Comparison of ENCODE assay signal across 9 cellular contexts in genomic region chr14:90061849-90062794, GRCh38. TPM values are rescaled to one million over a fixed set of nuclear protein-coding genes. Genes with fewer than 3 reads are reported as not detected.
A peak's percentile ranks its signal among the peaks of the same experiment; 100 is the strongest.
DNase-seq lines count a peak whose midpoint lies in the region; ATAC-seq and TF ChIP-seq lines count a peak whose summit lies in the region.
"Had no signal": no experiment of that assay in that cellular context is flagged by ENCODE, and none has a peak within 500 bp of the region (broad histone marks: within the 10 kb centered on the region; RNA-seq: fewer than 3 reads in every experiment).

Gene KCNK13, plus strand, starts transcription at chr14:90061994. Its CDS starts 212 bp downstream, at chr14:90062206.

- 1% methylated on average over 64 of the region's 94 CpGs for WGBS in prostate gland

- no peaks in the 10 kb centered on the region for H3K4me1 ChIP-seq in prostate gland (replicated peaks)

- peaks cover 27% of the 10 kb centered on the region for H3K4me1 Mint-ChIP-seq in activated T-cell treated with anti-CD3 and anti-CD28 coated beads, Interleukin-2, amount 50 U/mL, for 24 hours (ENCODE audit: low read depth)

- TF ChIP-seq POLR2A in prostate gland (IDR thresholded peaks at IDR 0.05), result no peak

- no peak for TF ChIP-seq CTCF in prostate gland (IDR thresholded peaks at IDR 0.05)

- H3K27me3 ChIP-seq in prostate gland (replicated peaks; ENCODE audit: insufficient read depth), result peaks cover 5% of the 10 kb centered on the region

- H3K27ac Mint-ChIP-seq in activated T-cell treated with anti-CD3 and anti-CD28 coated beads, Interleukin-2, amount 50 U/mL, for 24 hours, result peak within 1 kb of the TSS; percentile 40

- peak within 1 kb of the TSS; percentile 75 for H3K4me3 Mint-ChIP-seq in activated T-cell treated with anti-CD3 and anti-CD28 coated beads, Interleukin-2, amount 50 U/mL, for 24 hours

- H3K27me3 Mint-ChIP-seq in activated T-cell treated with anti-CD3 and anti-CD28 coated beads, Interleukin-2, amount 50 U/mL, for 24 hours, result peaks cover 79% of the 10 kb centered on the region

- peak; percentile 19 for DNase-seq in DMS79 (lab: John Stamatoyannopoulos, UW)
- DNase-seq in NCI-H1105 treated with DMSO at 0.1 percent for 48 hours (lab: John Stamatoyannopoulos, UW), result peak; percentile 91
- DNase-seq in activated T-cell treated with anti-CD3 and anti-CD28 coated beads, Interleukin-2, amount 50 U/mL, for 24 hours, result peak; percentile 42
- peak; percentile 30 for DNase-seq in left cardiac atrium
- peak; percentile 10 for DNase-seq in prostate gland (ENCODE audit: low spot score)
- no peak for DNase-seq in cortex of kidney (lab: John Stamatoyannopoulos, UW)
- DNase-seq in GDM1 (lab: John Stamatoyannopoulos, UW), result no peak

- intact Hi-C loops in left cardiac atrium (cut with DNase I) (loop anchor here in 1 of 2 donors (10.0 kb wide), 1 partner anchor 173 kb away; no protein-coding TSS in a partner anchor), prostate gland (cut with DNase I) (no loop called here)

- peak; percentile 23 to 36 for ATAC-seq in left cardiac atrium
- ATAC-seq in GM21529 (IDR thresholded peaks at IDR 0.05; ENCODE audit: unreplicated experiment), result no peak

- no peaks in the 10 kb centered on the region for H3K9me3 ChIP-seq in prostate gland

- H3K4me3 ChIP-seq in prostate gland, result peak within 1 kb of the TSS; percentile 29 to 31

- no peaks in the 10 kb centered on the region for H3K36me3 ChIP-seq in prostate gland

- H3K27ac ChIP-seq in prostate gland, result no peak within 1 kb of the TSS

- no peaks in the 10 kb centered on the region for H3K9me3 Mint-ChIP-seq in activated T-cell treated with anti-CD3 and anti-CD28 coated beads, Interleukin-2, amount 50 U/mL, for 24 hours

- no peaks in the 10 kb centered on the region for H3K36me3 Mint-ChIP-seq in activated T-cell treated with anti-CD3 and anti-CD28 coated beads, Interleukin-2, amount 50 U/mL, for 24 hours (ENCODE audit: low read depth)

RNA-seq across cellular contexts. Expression of gene KCNK13, which starts in this region (rescaled TPM):
- total RNA-seq in left cardiac atrium (1 to 10 TPM; 2.4 to 2.6 TPM), prostate gland (10 to 100 TPM in 1 of 2 donors, under 1 TPM in 1; 0.09 to 36.8 TPM)
- total RNA-seq: renal cortical epithelial cell had no signal

Comparison
In these comparisons a context has a peak if more than half of its experiments do, and no peak if none do; other contexts are left out.
1. DNase-seq: peak in DMS79 (single experiment), NCI-H1105 treated with DMSO at 0.1 percent for 48 hours (single experiment), activated T-cell treated with anti-CD3 and anti-CD28 coated beads, Interleukin-2, amount 50 U/mL, for 24 hours (single experiment), left cardiac atrium (single experiment) and prostate gland (single experiment); none in cortex of kidney (single experiment) and GDM1 (single experiment).